In genomic region chr2:98445167-98445522, GRCh38 we compare ENCODE assay signal across 8 cellular contexts. TPM values are rescaled to one million over a fixed set of nuclear protein-coding genes. Genes with fewer than 3 reads are reported as not detected.
DNase-seq lines count a peak whose midpoint lies in the region; ATAC-seq and TF ChIP-seq lines count a peak whose summit lies in the region.

No MANE protein-coding gene starts in this region.

- H3K27ac ChIP-seq in Karpas-422 (ENCODE audit: low read length) = no peak overlapping the region
- peak overlapping the region; percentile 59 to 83 for H3K27ac ChIP-seq in left lung
- peak overlapping the region in 1 of 2 donors; percentile 81 for H3K27ac ChIP-seq in testis

- H3K27me3 ChIP-seq in Karpas-422 (ENCODE audit: low read length) (no peaks in the 10 kb centered on the region), left lung (no peaks in the 10 kb centered on the region), testis (no peaks in the 10 kb centered on the region)

- WGBS in testis, 2 donors = 0 to 1% methylated on average over 16 to 25 of the region's 33 CpGs

- peaks cover 15% of the 10 kb centered on the region for H3K4me1 ChIP-seq in ES-I3 (ENCODE audit: insufficient read depth, low read length)
- peaks cover 15% of the 10 kb centered on the region for H3K4me1 ChIP-seq in Karpas-422 (ENCODE audit: low read length)
- H3K4me1 ChIP-seq in left lung = peaks cover 0 to 26% of the 10 kb centered on the region in 2 donors
- no peaks in the 10 kb centered on the region for H3K4me1 ChIP-seq in testis

- H4K20me1 ChIP-seq in Karpas-422 (ENCODE audit: insufficient read depth, low read depth, low read length) = peaks cover 17% of the 10 kb centered on the region; the same call in 1 of the 2 replicates

- H3K4me2 ChIP-seq in Karpas-422 (ENCODE audit: low read depth, low read length, poor library complexity, severe bottlenecking) = peak overlapping the region; percentile 85

- intact Hi-C loops in MCF 10A (cut with micrococcal nuclease) = no loop called here
- intact Hi-C loops in left lung (cut with DNase I) = no loop called here
- intact Hi-C loops in testis (cut with DNase I; ENCODE audit: low total_unique reads) = no loop called here

- no peaks in the 10 kb centered on the region for H3K9me3 ChIP-seq in ES-I3 (ENCODE audit: control insufficient read depth, insufficient read depth, low read length)
- no peaks in the 10 kb centered on the region for H3K9me3 ChIP-seq in Karpas-422 (ENCODE audit: low read length)
- H3K9me3 ChIP-seq in left lung = no peaks in the 10 kb centered on the region
- H3K9me3 ChIP-seq in testis = no peaks in the 10 kb centered on the region

- H3K36me3 ChIP-seq in ES-I3 (ENCODE audit: insufficient read depth, low read length) = no peaks in the 10 kb centered on the region
- no peaks in the 10 kb centered on the region for H3K36me3 ChIP-seq in Karpas-422 (ENCODE audit: insufficient read depth, low read length)
- no peaks in the 10 kb centered on the region for H3K36me3 ChIP-seq in left lung
- H3K36me3 ChIP-seq in testis (ENCODE audit: low read depth, missing control alignments) = no peaks in the 10 kb centered on the region

- no peaks in the 10 kb centered on the region for H3K9me2 ChIP-seq in Karpas-422 (replicated peaks; ENCODE audit: insufficient read depth, low read length)

- H3K4me3 Mint-ChIP-seq in MCF 10A (ENCODE audit: unreplicated experiment) = peak overlapping the region; percentile 90

- H3K36me3 Mint-ChIP-seq in MCF 10A (ENCODE audit: insufficient read depth, unreplicated experiment) = no peaks in the 10 kb centered on the region

- H3K9ac ChIP-seq in ES-I3 (ENCODE audit: low read depth, low read length) (peak overlapping the region; percentile 66; the same call in 1 of the 2 replicates), Karpas-422 (ENCODE audit: low read length) (peak overlapping the region; percentile 67)

- H3K27me3 Mint-ChIP-seq in MCF 10A (ENCODE audit: insufficient read depth, unreplicated experiment) = peaks cover 12% of the 10 kb centered on the region

- 0 out of 2 replicates have a peak overlapping the region, but pooled peaks have one; percentile 30 for H2AFZ ChIP-seq in Karpas-422 (ENCODE audit: low read length)

- no TSS peak for BruUV-seq in MCF 10A (replicated peaks; lab: Mats Ljungman, UMichigan)

- ATAC-seq in GM21529 (IDR thresholded peaks at IDR 0.05; ENCODE audit: unreplicated experiment) = peak; percentile 30
- peak; percentile 57 for ATAC-seq in left lung

- TF ChIP-seq CTCF in MCF 10A (IDR thresholded peaks at IDR 0.05; ENCODE audit: unreplicated experiment) (no peak), left lung (IDR thresholded peaks at IDR 0.05) (no peak), testis (IDR thresholded peaks at IDR 0.05) (no peak)

- CTCF ChIA-PET in MCF 10A (lab: Yijun Ruan, JAX) = interaction anchor here (0.6 kb wide), 2 partner anchors 144 to 711 kb away, joined by 3 to 7 read pairs; no protein-coding TSS in a partner anchor

- no peaks in the 10 kb centered on the region for H3K9me3 Mint-ChIP-seq in MCF 10A (ENCODE audit: unreplicated experiment)

- H3K27ac Mint-ChIP-seq in MCF 10A (ENCODE audit: low read depth, unreplicated experiment) = peak overlapping the region; percentile 87

- DNase-seq in Karpas-422 (no peak), MCF 10A (ENCODE audit: unreplicated experiment) (peak; percentile 19), left lung (peak; percentile 39 to 87), testis (no peak), iPS-NIHi11 (ENCODE audit: low spot score) (no peak), 8988T (no peak)

- POLR2A ChIA-PET in MCF 10A (lab: Yijun Ruan, JAX) = no interaction called here

- TF ChIP-seq POLR2A in testis (IDR thresholded peaks at IDR 0.05) = no peak

- H3K4me3 ChIP-seq in Karpas-422 (ENCODE audit: low read length) (peak overlapping the region; percentile 73), left lung (peak overlapping the region; percentile 73 to 78), testis (peak overlapping the region; percentile 74 to 75)

- peaks cover 9% of the 10 kb centered on the region for H3K4me1 Mint-ChIP-seq in MCF 10A (ENCODE audit: insufficient read depth, unreplicated experiment)

- H3K79me2 ChIP-seq in Karpas-422 (ENCODE audit: low read length) = no peaks in the 10 kb centered on the region

RNA-seq across cellular contexts. Expression of gene INPP4A, which starts 0.5 kb away (rescaled TPM):
- 5.3 and 7.9 TPM in 2 replicates for total RNA-seq in Karpas-422 (2014; rRNA removed; shearing (Covaris generic); ENCODE audit: low replicate concordance)
- 20.8 and 21.5 TPM in 2 replicates for total RNA-seq in MCF 10A (2022)
- total RNA-seq in left lung = 10 to 100 TPM; 27.7 to 34.2 TPM
- total RNA-seq in testis = 10 to 100 TPM; 35.6 to 42.9 TPM
- 13.3 TPM for polyA plus RNA-seq in testis (ENCODE audit: insufficient read depth, low read depth, low replicate concordance)

Comparison
In these comparisons a context has a peak if more than half of its experiments do, and no peak if none do; other contexts are left out.
1. DNase-seq: peak in MCF 10A (single experiment) and left lung (2 of 2); none in Karpas-422 (single experiment), testis (single experiment), iPS-NIHi11 (single experiment) and 8988T (single experiment).
2. Peak in every context shown above with its lines, with median percentiles within 50 percentile points of each other: H3K4me3 ChIP-seq.